In genomic region chr15:73460662-73461061, GRCh38 we compare ENCODE assay signal across 9 cellular contexts. TPM values are rescaled to one million over a fixed set of nuclear protein-coding genes. Genes with fewer than 3 reads are reported as not detected.
"Had no signal": no experiment of that assay in that cellular context is flagged by ENCODE, and none has a peak within 500 bp of the region (broad histone marks: within the 10 kb centered on the region; RNA-seq: fewer than 3 reads in every experiment).

No MANE protein-coding gene starts in this region.

- FAIRE-seq: HepG2, HTR-8/SVneo, K562 had no signal

- H3K27ac ChIP-seq: HL-60 had no signal

- DNase-seq: IMR-90, KBM-7, KG1 had no signal

- H3K4me3 ChIP-seq: K562 had no signal

- ATAC-seq: HepG2, K562 had no signal

RNA-seq across cellular contexts. Expression of gene REC114, which starts 17.7 kb away (rescaled TPM):
- total RNA-seq: HepG2, HT1080, IMR-90, K562 had no signal
- polyA plus RNA-seq: HepG2, IgD-negative memory B cell, IMR-90 had no signal
